Comparison of ENCODE assay signal across 7 cellular contexts in the genomic region with DNA sequence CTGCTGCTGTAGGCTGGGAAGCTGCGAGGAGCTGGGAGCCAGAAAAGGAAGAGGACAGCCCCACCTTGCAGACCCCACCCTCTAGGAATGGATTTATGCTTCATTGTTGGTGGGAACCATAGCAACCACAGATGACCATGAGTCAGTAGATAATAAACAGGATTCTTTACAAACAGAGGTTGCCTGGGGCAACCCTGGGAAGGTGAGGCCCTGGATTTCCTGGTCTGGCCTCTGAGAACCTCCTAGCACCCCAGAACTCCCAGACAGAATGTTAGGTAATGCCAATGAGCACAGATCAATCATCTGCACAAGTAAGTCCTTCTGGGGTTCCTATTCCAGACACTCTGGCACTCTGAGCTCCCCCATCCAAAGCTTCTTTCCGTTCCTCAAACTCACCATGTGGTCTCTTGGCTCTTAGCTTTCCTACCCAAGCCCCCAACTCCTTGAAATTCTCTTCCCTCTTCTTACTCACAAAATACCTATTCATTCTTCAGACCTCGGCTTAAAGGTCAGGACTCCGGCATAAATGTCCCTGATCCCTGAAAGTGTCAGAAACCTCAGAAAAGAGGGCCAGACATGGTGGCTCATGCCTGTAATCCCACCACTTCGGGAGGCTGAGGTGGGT. TPM values are rescaled to one million over a fixed set of nuclear protein-coding genes. Genes with fewer than 3 reads are reported as not detected.
DNase-seq lines count a peak whose midpoint lies in the region; ATAC-seq, FAIRE-seq and TF ChIP-seq lines count a peak whose summit lies in the region.

No MANE protein-coding gene starts in this region.

- no peak overlapping the region for H3K4me3 Mint-ChIP-seq in stimulated activated effector memory CD8-positive, alpha-beta T cell treated with anti-CD3 and anti-CD28 coated beads, Interleukin-12 subunit alpha, Interleukin-12 subunit beta, amount 100 ng/mL, for 72 hours

- H3K27ac Mint-ChIP-seq in stimulated activated effector memory CD8-positive, alpha-beta T cell treated with anti-CD3 and anti-CD28 coated beads, Interleukin-12 subunit alpha, Interleukin-12 subunit beta, amount 100 ng/mL, for 72 hours = no peak overlapping the region

- H3K9me3 Mint-ChIP-seq in stimulated activated effector memory CD8-positive, alpha-beta T cell treated with anti-CD3 and anti-CD28 coated beads, Interleukin-12 subunit alpha, Interleukin-12 subunit beta, amount 100 ng/mL, for 72 hours = no peaks in the 10 kb centered on the region

- H3K4me1 Mint-ChIP-seq in stimulated activated effector memory CD8-positive, alpha-beta T cell treated with anti-CD3 and anti-CD28 coated beads, Interleukin-12 subunit alpha, Interleukin-12 subunit beta, amount 100 ng/mL, for 72 hours = no peaks in the 10 kb centered on the region

- no peaks in the 10 kb centered on the region for H3K36me3 Mint-ChIP-seq in stimulated activated effector memory CD8-positive, alpha-beta T cell treated with anti-CD3 and anti-CD28 coated beads, Interleukin-12 subunit alpha, Interleukin-12 subunit beta, amount 100 ng/mL, for 72 hours

- FAIRE-seq in H54 (lab: Jason Lieb, UNC) = no peak

- no peak for TF ChIP-seq POLR2A in H54 (IDR thresholded peaks at IDR 0.05; ENCODE audit: low read depth, low read length)

- peak; percentile 93 for DNase-seq in HPDE6-E6E7 (ENCODE audit: extremely low spot score)
- DNase-seq in SW 1271 (lab: John Stamatoyannopoulos, UW) = peak; percentile 33 to 84
- no peak for DNase-seq in left cardiac atrium
- DNase-seq in stimulated activated effector memory CD8-positive, alpha-beta T cell treated with anti-CD3 and anti-CD28 coated beads, Interleukin-12 subunit alpha, Interleukin-12 subunit beta, amount 100 ng/mL, for 72 hours (ENCODE audit: low spot score in 2 of 2) = no peak
- DNase-seq in stimulated activated naive CD4-positive, alpha-beta T cell treated with Interleukin-2 at 50 U/mL for 16 hours (lab: John Stamatoyannopoulos, UW) = no peak
- no peak for DNase-seq in H54 (ENCODE audit: insufficient read length, low spot score)

- intact Hi-C loops in left cardiac atrium (cut with DNase I) = no loop called here

- peak; percentile 71 to 94 for ATAC-seq in left cardiac atrium
- peak; percentile 32 for ATAC-seq in stimulated activated effector memory CD8-positive, alpha-beta T cell treated with anti-CD3 and anti-CD28 coated beads, Interleukin-12 subunit alpha, Interleukin-12 subunit beta, amount 100 ng/mL, for 72 hours
- no peak for ATAC-seq in GM21723 (IDR thresholded peaks at IDR 0.05; ENCODE audit: unreplicated experiment)

RNA-seq across cellular contexts. Expression of a gene that starts 15.2 kb away (rescaled TPM):
- total RNA-seq in left cardiac atrium = 1 to 10 TPM; 5.0 to 6.8 TPM

RNA-seq across cellular contexts. Expression of a gene that starts 46.6 kb away (rescaled TPM):
- 100 to 1,000 TPM in 1 of 2 donors, 10 to 100 TPM in 1; 89.6 to 117 TPM for total RNA-seq in left cardiac atrium

Comparison
In these comparisons a context has a peak if more than half of its experiments do, and no peak if none do; other contexts are left out.
1. DNase-seq: peak in HPDE6-E6E7 (single experiment) and SW 1271 (2 of 2); none in left cardiac atrium (single experiment), stimulated activated effector memory CD8-positive, alpha-beta T cell treated with anti-CD3 and anti-CD28 coated beads, Interleukin-12 subunit alpha, Interleukin-12 subunit beta, amount 100 ng/mL, for 72 hours (0 of 2), stimulated activated naive CD4-positive, alpha-beta T cell treated with Interleukin-2 at 50 U/mL for 16 hours (single experiment) and H54 (single experiment).